Comparison of ENCODE assay signal across 9 cellular contexts in the genomic region with DNA sequence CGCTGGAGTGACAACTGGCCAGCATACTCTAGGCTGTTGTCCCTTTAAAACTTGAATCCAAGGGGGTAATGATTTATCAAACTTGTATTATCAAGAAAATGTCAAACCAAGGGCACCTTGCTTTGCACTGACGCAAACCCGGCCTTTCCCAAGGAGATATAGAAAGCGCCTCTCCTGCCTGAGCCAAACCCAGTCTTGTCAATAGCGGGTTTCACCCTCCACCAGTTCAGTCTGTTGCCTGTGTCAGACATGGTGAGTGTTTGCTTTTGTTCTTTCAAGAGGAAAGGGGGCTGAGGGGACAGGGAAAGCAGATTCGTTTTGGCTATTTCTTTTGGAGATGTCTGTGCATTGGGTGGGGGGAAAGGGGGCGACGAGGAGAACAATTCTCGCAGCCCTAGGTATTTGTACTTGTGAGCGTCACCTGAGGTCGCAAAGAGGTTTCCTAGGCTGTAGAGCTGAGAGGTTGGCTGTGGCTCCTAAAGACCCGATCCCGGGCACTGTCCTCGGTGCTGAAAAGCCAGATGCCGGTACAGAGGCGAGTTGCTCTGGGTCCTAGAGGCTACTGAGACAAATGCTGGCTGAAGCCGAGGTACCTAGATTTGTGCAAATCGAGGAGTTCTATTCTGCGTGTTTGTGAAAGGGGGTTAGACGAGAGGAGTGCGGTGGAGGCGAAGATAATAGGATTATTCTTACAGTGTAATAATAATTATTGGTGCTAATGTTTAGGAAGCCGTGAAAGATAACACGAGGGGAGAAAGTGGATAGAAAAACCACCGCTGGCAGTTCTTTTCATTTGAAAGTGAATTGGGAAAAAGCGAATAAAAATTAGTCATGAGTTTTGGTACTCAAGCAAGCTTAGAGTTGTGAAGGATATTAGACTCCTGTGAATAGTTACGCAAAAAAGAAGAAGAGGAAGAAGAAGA. TPM values are rescaled to one million over a fixed set of nuclear protein-coding genes. Genes with fewer than 3 reads are reported as not detected.
DNase-seq lines count a peak whose midpoint lies in the region; ATAC-seq, FAIRE-seq and TF ChIP-seq lines count a peak whose summit lies in the region.
"Had no signal": no experiment of that assay in that cellular context is flagged by ENCODE, and none has a peak within 500 bp of the region (broad histone marks: within the 10 kb centered on the region; RNA-seq: fewer than 3 reads in every experiment).

SLC6A5 (plus strand) TSS at position 185 of the 923 bp plus-strand sequence; CDS start at position 250, 65 bp downstream.

- no peak for TF ChIP-seq CTCF in DND-41 (IDR thresholded peaks at IDR 0.05; ENCODE audit: borderline replicate concordance, extremely low read depth, low read length, poor library complexity, severe bottlenecking)
- no peak for TF ChIP-seq CTCF in adrenal gland (IDR thresholded peaks at IDR 0.05)
- TF ChIP-seq CTCF in right lobe of liver (IDR thresholded peaks at IDR 0.05): no peak
- no peak for TF ChIP-seq CTCF in Peyer's patch (IDR thresholded peaks at IDR 0.05)

- no peaks in the 10 kb centered on the region for H3K79me2 ChIP-seq in DND-41 (ENCODE audit: insufficient read depth, low read length)

- no peaks in the 10 kb centered on the region for H3K27me3 ChIP-seq in DND-41 (ENCODE audit: insufficient read depth, low read length, poor library complexity)
- H3K27me3 ChIP-seq in adrenal gland: peaks cover 93% of the 10 kb centered on the region
- peaks cover 17 to 40% of the 10 kb centered on the region in 2 donors for H3K27me3 ChIP-seq in right lobe of liver
- peaks cover 0 to 36% of the 10 kb centered on the region in 2 donors for H3K27me3 ChIP-seq in Peyer's patch

- H3K9ac ChIP-seq in DND-41 (ENCODE audit: low read depth, low read length): no peak within 1 kb of the TSS

- no peaks in the 10 kb centered on the region for H4K20me1 ChIP-seq in DND-41 (ENCODE audit: insufficient read depth, low read length)

- TF ChIP-seq POLR2A in adrenal gland (IDR thresholded peaks at IDR 0.05) (no peak), right lobe of liver (IDR thresholded peaks at IDR 0.05) (no peak), Peyer's patch (IDR thresholded peaks at IDR 0.05) (no peak)

- ATAC-seq in DND-41 (ENCODE audit: insufficient read depth, low read depth): peak; percentile 75; the same call in 2 of the 3 replicates
- ATAC-seq in right lobe of liver: peak; percentile 65 to 79 (median 69)
- no peak for ATAC-seq in HG02678 (IDR thresholded peaks at IDR 0.05; ENCODE audit: unreplicated experiment)
- ATAC-seq in HG03442 (IDR thresholded peaks at IDR 0.05; ENCODE audit: unreplicated experiment): no peak

- no peak within 1 kb of the TSS for H3K27ac ChIP-seq in DND-41 (ENCODE audit: low read length)
- no peak within 1 kb of the TSS for H3K27ac ChIP-seq in adrenal gland
- no peak within 1 kb of the TSS for H3K27ac ChIP-seq in right lobe of liver
- H3K27ac ChIP-seq in Peyer's patch: no peak within 1 kb of the TSS

- H3K4me3 ChIP-seq in DND-41 (ENCODE audit: low read depth in 1 of 2, low read length in 2 of 2) (no peak within 1 kb of the TSS), adrenal gland (no peak within 1 kb of the TSS), right lobe of liver (no peak within 1 kb of the TSS), Peyer's patch (no peak within 1 kb of the TSS)

- 7 to 11% (median 8%) methylated on average over 27 of the region's 27 CpGs for WGBS in adrenal gland, 4 donors
- WGBS in right lobe of liver (ENCODE audit: insufficient coverage, low coverage, low lambda C conversion rate, missing lambda C conversion rate): 6% methylated on average over 27 of the region's 27 CpGs

- no peak within 1 kb of the TSS for H2AFZ ChIP-seq in DND-41 (ENCODE audit: low read depth, low read length)

- no peaks in the 10 kb centered on the region for H3K36me3 ChIP-seq in DND-41 (ENCODE audit: insufficient read depth, low read length)
- H3K36me3 ChIP-seq in adrenal gland (replicated peaks in 1 of 2): no peaks in the 10 kb centered on the region
- H3K36me3 ChIP-seq in right lobe of liver: no peaks in the 10 kb centered on the region
- H3K36me3 ChIP-seq in Peyer's patch: no peaks in the 10 kb centered on the region

- H3K4me2 ChIP-seq in DND-41 (ENCODE audit: insufficient read depth, low read length): no peak within 1 kb of the TSS

- no peaks in the 10 kb centered on the region for H3K4me1 ChIP-seq in DND-41 (ENCODE audit: insufficient read depth, low read length)
- H3K4me1 ChIP-seq in adrenal gland (replicated peaks in 1 of 2): peaks cover 0 to 3% of the 10 kb centered on the region in 2 donors
- H3K4me1 ChIP-seq in right lobe of liver: peaks cover 0 to 6% (median 0%) of the 10 kb centered on the region in 4 donors
- no peaks in the 10 kb centered on the region for H3K4me1 ChIP-seq in Peyer's patch

- H3K9me3 ChIP-seq in DND-41 (ENCODE audit: insufficient read depth, low read length, severe bottlenecking) (peaks cover 5% of the 10 kb centered on the region), adrenal gland (replicated peaks in 1 of 3) (no peaks in the 10 kb centered on the region), right lobe of liver (no peaks in the 10 kb centered on the region), Peyer's patch (no peaks in the 10 kb centered on the region)

- intact Hi-C loops in adrenal gland (cut with DNase I) (loop anchor here in 1 of 2 donors (10.0 kb wide), 1 partner anchor 205 kb away; no protein-coding TSS in a partner anchor), right lobe of liver (cut with DNase I) (loop anchor here (10.0 kb wide), 1 partner anchor 215 kb away; the partner anchor contains the start of gene PRMT3 (in 2 of the 2))

- no peak for FAIRE-seq in frontal cortex (lab: Jason Lieb, UNC)

- peak; percentile 52 for DNase-seq in DND-41
- peak; percentile 80 for DNase-seq in HuH-7.5 (ENCODE audit: low spot score)
- peak; percentile 57 to 70 (median 64) for DNase-seq in adrenal gland
- DNase-seq in right lobe of liver: peak; percentile 42 to 68 (median 64)
- no peak for DNase-seq in frontal cortex (ENCODE audit: low spot score in 2 of 2)
- no peak for DNase-seq in Peyer's patch

RNA-seq across cellular contexts. Expression of gene SLC6A5, which starts in this region (rescaled TPM):
- total RNA-seq in adrenal gland (under 1 TPM in 1 of 8 donors, not detected in 7; 0.25 TPM), right lobe of liver (not detected), frontal cortex (not detected), Peyer's patch (not detected)
- under 1 TPM in 2 of 3 donors, not detected in 1; 0.03 to 0.40 TPM for polyA plus RNA-seq in adrenal gland
- total RNA-seq: pulmonary artery endothelial cell had no signal

Comparison
In these comparisons a context has a peak if more than half of its experiments do, and no peak if none do; other contexts are left out.
1. Peak in DNase-seq in adrenal gland; RNA of the gene not detected or under 1 TPM.
2. Peak in DNase-seq and ATAC-seq in right lobe of liver; RNA of the gene not detected or under 1 TPM.
3. DNase-seq: peak in DND-41 (single experiment) and HuH-7.5 (single experiment); none in frontal cortex (0 of 2) and Peyer's patch (0 of 3).